10 cellular contexts compared by ENCODE assay signal in genomic region chr7:120949393-120949799, GRCh38. TPM values are rescaled to one million over a fixed set of nuclear protein-coding genes. Genes with fewer than 3 reads are reported as not detected.
DNase-seq lines count a peak whose midpoint lies in the region; ATAC-seq and TF ChIP-seq lines count a peak whose summit lies in the region.
"Had no signal": no experiment of that assay in that cellular context is flagged by ENCODE, and none has a peak within 500 bp of the region (broad histone marks: within the 10 kb centered on the region; RNA-seq: fewer than 3 reads in every experiment).

No MANE protein-coding gene starts in this region.

- TF ChIP-seq CTCF in heart right ventricle (IDR thresholded peaks at IDR 0.05): no peak
- TF ChIP-seq CTCF in right atrium auricular region (IDR thresholded peaks at IDR 0.05): no peak
- TF ChIP-seq CTCF in activated CD8-positive, alpha-beta T cell treated with anti-CD3 and anti-CD28 coated beads for 36 hours (IDR thresholded peaks at IDR 0.05): no peak
- no peak for TF ChIP-seq CTCF in transverse colon (IDR thresholded peaks at IDR 0.05)

- 69 to 76% methylated on average over 7 of the region's 7 CpGs for WGBS in heart right ventricle, 2 donors
- WGBS in transverse colon (ENCODE audit: low coverage in 1 of 2), 2 donors: 50 to 55% methylated on average over 5 to 7 of the region's 7 CpGs

- peak overlapping the region; percentile 85 for H3K4me3 Mint-ChIP-seq in activated CD8-positive, alpha-beta T cell treated with anti-CD3 and anti-CD28 coated beads for 36 hours

- H3K4me1 ChIP-seq in heart right ventricle (peaks cover 0 to 33% (median 23%) of the 10 kb centered on the region in 9 donors), right atrium auricular region (peaks cover 0 to 21% of the 10 kb centered on the region in 2 donors), transverse colon (peaks cover 11 to 50% (median 19%) of the 10 kb centered on the region in 4 donors)

- H3K27me3 ChIP-seq in heart right ventricle (no peaks in the 10 kb centered on the region), right atrium auricular region (no peaks in the 10 kb centered on the region), transverse colon (no peaks in the 10 kb centered on the region)

- ATAC-seq in heart right ventricle: no peak
- ATAC-seq in activated CD8-positive, alpha-beta T cell treated with anti-CD3 and anti-CD28 coated beads for 36 hours: no peak

- peaks cover 5% of the 10 kb centered on the region for H3K27me3 Mint-ChIP-seq in activated CD8-positive, alpha-beta T cell treated with anti-CD3 and anti-CD28 coated beads for 36 hours

- POLR2A ChIA-PET in activated CD8-positive, alpha-beta T cell treated with anti-CD3 and anti-CD28 coated beads for 36 hours (lab: Charles Lee): no interaction called here

- H3K4me3 ChIP-seq in heart right ventricle (peak overlapping the region in 6 of 10 donors; percentile 63 to 79 (median 74)), right atrium auricular region (peak overlapping the region in 1 of 2 donors; percentile 66), transverse colon (peak overlapping the region in 3 of 4 donors; percentile 57 to 63 (median 58))

- TF ChIP-seq EP300 in transverse colon (IDR thresholded peaks at IDR 0.05; ENCODE audit: low read depth): no peak

- intact Hi-C loops in heart right ventricle (cut with DNase I) (loop anchor here in 3 of 10 donors (2.0 to 5.0 kb wide), 2 partner anchors 91 to 92 kb away; partner anchors contain the start of gene TSPAN12 (in 3 of the 3)), transverse colon (cut with DNase I; ENCODE audit: low total_unique reads) (no loop called here)
- intact Hi-C loops in activated CD8-positive, alpha-beta T cell treated with anti-CD3 and anti-CD28 coated beads for 36 hours (cut with micrococcal nuclease): no loop called here

- in situ Hi-C loops in transverse colon (cut with MboI; ENCODE audit: low pct_ligation_motif_present in 1 of 4, low pct_unique_long_range_greater_than_20kb in 1 of 4, low sequenced_read_pairs in 3 of 4): loop anchor here in 1 of 4 donors (10.0 kb wide), 1 partner anchor 145 kb away; no protein-coding TSS in a partner anchor

- H3K36me3 ChIP-seq in heart right ventricle (peaks cover 0 to 28% (median 8%) of the 10 kb centered on the region in 9 donors), right atrium auricular region (peaks cover 9% of the 10 kb centered on the region), transverse colon (peaks cover 0 to 14% (median 2%) of the 10 kb centered on the region in 4 donors)

- H3K27ac Mint-ChIP-seq in activated CD8-positive, alpha-beta T cell treated with anti-CD3 and anti-CD28 coated beads for 36 hours: peak overlapping the region; percentile 98

- DNase-seq in heart right ventricle (no peak), right atrium auricular region (ENCODE audit: low spot score) (no peak), left kidney (ENCODE audit: low read depth, low spot score) (peak; percentile 17), transverse colon (no peak), islet precursor cell (no peak), cerebellar nuclear complex (lab: John Stamatoyannopoulos, UW) (no peak), NCI-H146 (lab: John Stamatoyannopoulos, UW) (no peak)
- DNase-seq in activated CD8-positive, alpha-beta T cell treated with anti-CD3 and anti-CD28 coated beads for 36 hours: no peak
- DNase-seq: cortex of kidney, GDM1 had no signal

- TF ChIP-seq POLR2A in transverse colon (IDR thresholded peaks at IDR 0.05): no peak

- CTCF ChIA-PET in activated CD8-positive, alpha-beta T cell treated with anti-CD3 and anti-CD28 coated beads for 36 hours (lab: Charles Lee): no interaction called here

- H3K9me3 ChIP-seq in heart right ventricle: no peaks in the 10 kb centered on the region
- no peaks in the 10 kb centered on the region for H3K9me3 ChIP-seq in right atrium auricular region
- H3K9me3 ChIP-seq in transverse colon: no peaks in the 10 kb centered on the region

- peaks cover 13% of the 10 kb centered on the region for H3K4me1 Mint-ChIP-seq in activated CD8-positive, alpha-beta T cell treated with anti-CD3 and anti-CD28 coated beads for 36 hours (ENCODE audit: low read depth)

- H3K9me3 Mint-ChIP-seq in activated CD8-positive, alpha-beta T cell treated with anti-CD3 and anti-CD28 coated beads for 36 hours: no peaks in the 10 kb centered on the region

- H3K27ac ChIP-seq in heart right ventricle (no peak overlapping the region), right atrium auricular region (no peak overlapping the region), transverse colon (no peak overlapping the region)

- peaks cover 9% of the 10 kb centered on the region for H3K36me3 Mint-ChIP-seq in activated CD8-positive, alpha-beta T cell treated with anti-CD3 and anti-CD28 coated beads for 36 hours (ENCODE audit: low read depth)

RNA-seq across cellular contexts. Expression of gene ING3, which starts 1.2 kb away (rescaled TPM):
- total RNA-seq in heart right ventricle: 10 to 100 TPM; 11.8 to 18.1 (median 13.9) TPM
- 1 to 10 TPM; 6.0 to 7.8 TPM for polyA plus RNA-seq in heart right ventricle
- total RNA-seq in right atrium auricular region: 10 to 100 TPM in 1 of 2 donors, 1 to 10 TPM in 1; 9.9 to 10.4 TPM
- 10 to 100 TPM; 21.7 to 24.1 TPM for total RNA-seq in activated CD8-positive, alpha-beta T cell treated with anti-CD3 and anti-CD28 coated beads for 36 hours
- 10 to 100 TPM in 3 of 4 donors, 1 to 10 TPM in 1; 1.5 to 23.6 (median 16.2) TPM for total RNA-seq in transverse colon

RNA-seq across cellular contexts. Expression of gene CPED1, which starts 39.1 kb away (rescaled TPM):
- total RNA-seq in heart right ventricle: 10 to 100 TPM; 16.3 to 56.5 (median 40.9) TPM
- 1 to 10 TPM; 3.9 to 4.0 TPM for polyA plus RNA-seq in heart right ventricle
- total RNA-seq in right atrium auricular region: 10 to 100 TPM; 13.8 to 19.0 TPM
- not detected for total RNA-seq in activated CD8-positive, alpha-beta T cell treated with anti-CD3 and anti-CD28 coated beads for 36 hours
- total RNA-seq in transverse colon: 10 to 100 TPM in 3 of 4 donors, 1 to 10 TPM in 1; 4.4 to 20.2 (median 14.0) TPM

Comparison
In these comparisons a context has a peak if more than half of its experiments do, and no peak if none do; other contexts are left out.
1. RNA of gene CPED1, which starts 39.1 kb away (total RNA-seq): 16.3 to 56.5 TPM in heart right ventricle, 13.8 to 19.0 TPM in right atrium auricular region and 4.4 to 20.2 TPM in transverse colon; not detected in activated CD8-positive, alpha-beta T cell treated with anti-CD3 and anti-CD28 coated beads for 36 hours; every median in the first group is over 4 times any median in the second.